Comparison of ENCODE assay signal across 2 cellular contexts in genomic region chr17:6555331-6556120, GRCh38.
TF ChIP-seq lines count a peak whose summit lies in the region.

No MANE protein-coding gene starts in this region.

TF ChIP-seq in Ishikawa, 13 proteins besides CTCF, POLR2A, EP300 and RAD21 (continued from another document):
- TF ChIP-seq FOXM1 (IDR thresholded peaks at IDR 0.05; ENCODE audit: borderline replicate concordance, low read depth) (no peak), TEAD4 (IDR thresholded peaks at IDR 0.05) (0 out of 2 replicates have a peak, but pooled peaks have one; percentile 7)

TF ChIP-seq in HepG2, 621 proteins besides CTCF, POLR2A, EP300 and RAD21 (continued from another document and continues in another):
- TF ChIP-seq FOXO4 (CRISPR knock-in tag; conservative IDR thresholded peaks at IDR 0.05) (no peak), NFE2L1 (CRISPR knock-in tag; IDR thresholded peaks at IDR 0.05; ENCODE audit: borderline replicate concordance) (no peak), U2AF2 (IDR thresholded peaks at IDR 0.05; ENCODE audit: low read depth, low read length) (no peak), ZBTB34 (CRISPR knock-in tag; IDR thresholded peaks at IDR 0.05) (no peak), POLR2AphosphoS5 (IDR thresholded peaks at IDR 0.05; ENCODE audit: low read depth, low read length) (no peak), GPBP1L1 (CRISPR knock-in tag; IDR thresholded peaks at IDR 0.05) (no peak), HNRNPLL (IDR thresholded peaks at IDR 0.05; ENCODE audit: low read depth, low read length, poor library complexity, severe bottlenecking) (peak; percentile 10), ZNF687 (CRISPR knock-in tag; IDR thresholded peaks at IDR 0.05) (peak; percentile 17; the same call in 1 of the 2 replicates), ZNF329 (CRISPR knock-in tag; IDR thresholded peaks at IDR 0.05; ENCODE audit: low read depth) (no peak), MTERF4 (CRISPR knock-in tag; IDR thresholded peaks at IDR 0.05) (no peak), ZFP36 (IDR thresholded peaks at IDR 0.05; ENCODE audit: borderline replicate concordance, low read depth, low read length, partially characterized antibody) (no peak), SKI (IDR thresholded peaks at IDR 0.05; ENCODE audit: partially characterized antibody) (no peak), ZMYM2 (CRISPR knock-in tag; IDR thresholded peaks at IDR 0.05) (no peak), ZNF263 (CRISPR knock-in tag; IDR thresholded peaks at IDR 0.05) (no peak), AHDC1 (CRISPR knock-in tag; IDR thresholded peaks at IDR 0.05; ENCODE audit: borderline replicate concordance) (no peak), ZBED4 (CRISPR knock-in tag; IDR thresholded peaks at IDR 0.05; ENCODE audit: borderline replicate concordance) (no peak), CHD2 (IDR thresholded peaks at IDR 0.05; ENCODE audit: low read depth, low read length) (no peak), HNRNPK (IDR thresholded peaks at IDR 0.05; ENCODE audit: low read depth, low read length, poor library complexity, severe bottlenecking) (no peak), ATF6 (CRISPR knock-in tag; conservative IDR thresholded peaks at IDR 0.05) (no peak), EZH2 (conservative IDR thresholded peaks at IDR 0.05; ENCODE audit: low read depth, low read length) (peak; percentile 90; the same call in 1 of the 2 replicates), CSRNP1 (CRISPR knock-in tag; IDR thresholded peaks at IDR 0.05) (no peak), ARID3A (IDR thresholded peaks at IDR 0.05; ENCODE audit: low read depth, low read length) (no peak), ARNT (IDR thresholded peaks at IDR 0.05) (no peak), MXD1 (CRISPR knock-in tag; IDR thresholded peaks at IDR 0.05) (no peak)
